Comparison of ENCODE assay signal across 8 cellular contexts in genomic region chr2:19868705-19869550, GRCh38. TPM values are rescaled to one million over a fixed set of nuclear protein-coding genes. Genes with fewer than 3 reads are reported as not detected.
A peak's percentile ranks its signal among the peaks of the same experiment; 100 is the strongest.
DNase-seq lines count a peak whose midpoint lies in the region; ATAC-seq and TF ChIP-seq lines count a peak whose summit lies in the region.

No MANE protein-coding gene starts in this region.

- intact Hi-C loops in aorta (cut with DNase I) = loop anchor here (10.0 kb wide), 4 partner anchors 754 to 1484 kb away; no protein-coding TSS in a partner anchor
- intact Hi-C loops in PC-9 (cut with micrococcal nuclease; ENCODE audit: unreplicated experiment) = no loop called here

- H3K79me2 ChIP-seq in PC-9 (ENCODE audit: low read depth) = no peaks in the 10 kb centered on the region

- no peaks in the 10 kb centered on the region for H4K20me1 ChIP-seq in PC-9 (ENCODE audit: insufficient read depth)

- no TSS peak for BruUV-seq in PC-9 (replicated peaks; lab: Mats Ljungman, UMichigan)

- no peaks in the 10 kb centered on the region for H3K36me3 Mint-ChIP-seq in activated T-cell treated with anti-CD3 and anti-CD28 coated beads, Interleukin-2, amount 50 U/mL, for 72 hours (ENCODE audit: insufficient read depth in 2 of 2)
- no peaks in the 10 kb centered on the region for H3K36me3 Mint-ChIP-seq in glutamatergic neuron (ENCODE audit: unreplicated experiment)

- ATAC-seq in GM21447 (IDR thresholded peaks at IDR 0.05; ENCODE audit: unreplicated experiment) (peak; percentile 67), aorta (ENCODE audit: low FRiP score) (peak; percentile 71)
- peak; percentile 89 to 94 for ATAC-seq in activated T-cell treated with anti-CD3 and anti-CD28 coated beads, Interleukin-2, amount 50 U/mL, for 72 hours (replicated peaks in 1 of 2)

- peak overlapping the region; percentile 39 for H3K9ac ChIP-seq in rectal smooth muscle tissue (ENCODE audit: low read length)

- H3K27ac ChIP-seq in rectal smooth muscle tissue (ENCODE audit: low read depth, low read length) (no peak overlapping the region), aorta (ENCODE audit: low read depth in 1 of 2, low read length in 2 of 2) (no peak overlapping the region), PC-9 (no peak overlapping the region)

- H3K4me3 Mint-ChIP-seq in activated T-cell treated with anti-CD3 and anti-CD28 coated beads, Interleukin-2, amount 50 U/mL, for 72 hours = peak overlapping the region; percentile 95 to 99
- H3K4me3 Mint-ChIP-seq in glutamatergic neuron (ENCODE audit: unreplicated experiment) = peak overlapping the region; percentile 85

- H3K9me3 ChIP-seq in aorta (ENCODE audit: control insufficient read depth, low read length) = no peaks in the 10 kb centered on the region
- H3K9me3 ChIP-seq in PC-9 (ENCODE audit: insufficient read depth, low read depth) = no peaks in the 10 kb centered on the region

- CTCF ChIA-PET in PC-9 (lab: Charles Lee) = no interaction called here

- TF ChIP-seq CTCF in NB4 (IDR thresholded peaks at IDR 0.05; ENCODE audit: low read depth, low read length) (no peak), glutamatergic neuron (IDR thresholded peaks at IDR 0.05; ENCODE audit: partially characterized antibody, unreplicated experiment) (no peak), PC-9 (conservative IDR thresholded peaks at IDR 0.05) (no peak)

- H3K27me3 ChIP-seq in rectal smooth muscle tissue (ENCODE audit: control insufficient read depth, insufficient read depth, low read length) = peaks cover 9% of the 10 kb centered on the region
- no peaks in the 10 kb centered on the region for H3K27me3 ChIP-seq in aorta (ENCODE audit: control insufficient read depth in 1 of 2, insufficient read depth in 2 of 2, low read length in 1 of 2)
- H3K27me3 ChIP-seq in PC-9 (ENCODE audit: insufficient read depth, low read depth) = no peaks in the 10 kb centered on the region

- H3K4me1 ChIP-seq in rectal smooth muscle tissue (ENCODE audit: control insufficient read depth, insufficient read depth, low read length) = peaks cover 2% of the 10 kb centered on the region
- no peaks in the 10 kb centered on the region for H3K4me1 ChIP-seq in aorta (ENCODE audit: control insufficient read depth in 1 of 2, insufficient read depth in 2 of 2, low read length in 2 of 2)
- H3K4me1 ChIP-seq in PC-9 (replicated peaks; ENCODE audit: insufficient read depth) = no peaks in the 10 kb centered on the region

- peaks cover 41% of the 10 kb centered on the region for H3K4me1 Mint-ChIP-seq in activated T-cell treated with anti-CD3 and anti-CD28 coated beads, Interleukin-2, amount 50 U/mL, for 72 hours (ENCODE audit: low read depth)
- peaks cover 2% of the 10 kb centered on the region for H3K4me1 Mint-ChIP-seq in glutamatergic neuron (ENCODE audit: low read depth, unreplicated experiment)

- 17 to 18% methylated on average over 50 to 51 of the region's 51 CpGs for WGBS in aorta, 2 donors

- H3K9me2 ChIP-seq in PC-9 (ENCODE audit: insufficient read depth) = no peaks in the 10 kb centered on the region

- DNase-seq in DMS153 (lab: John Stamatoyannopoulos, UW) (peak; percentile 48), NB4 (ENCODE audit: low read depth) (peak; percentile 22), glutamatergic neuron (peak; percentile 37), aorta (peak; percentile 63 to 83), PC-9 (no peak)
- DNase-seq in activated T-cell treated with anti-CD3 and anti-CD28 coated beads, Interleukin-2, amount 50 U/mL, for 72 hours = peak; percentile 65 to 75

- no peaks in the 10 kb centered on the region for H3K36me3 ChIP-seq in rectal smooth muscle tissue (ENCODE audit: control insufficient read depth, insufficient read depth, low read length)
- no peaks in the 10 kb centered on the region for H3K36me3 ChIP-seq in aorta (ENCODE audit: control insufficient read depth in 1 of 2, insufficient read depth in 2 of 2, low read length in 1 of 2)
- H3K36me3 ChIP-seq in PC-9 (ENCODE audit: low read depth) = no peaks in the 10 kb centered on the region

- no peaks in the 10 kb centered on the region for H3K27me3 Mint-ChIP-seq in activated T-cell treated with anti-CD3 and anti-CD28 coated beads, Interleukin-2, amount 50 U/mL, for 72 hours (ENCODE audit: low read depth)
- peaks cover 5% of the 10 kb centered on the region for H3K27me3 Mint-ChIP-seq in glutamatergic neuron (ENCODE audit: unreplicated experiment)

- no peaks in the 10 kb centered on the region for H3K9me3 Mint-ChIP-seq in activated T-cell treated with anti-CD3 and anti-CD28 coated beads, Interleukin-2, amount 50 U/mL, for 72 hours
- H3K9me3 Mint-ChIP-seq in glutamatergic neuron (ENCODE audit: unreplicated experiment) = no peaks in the 10 kb centered on the region

- no peaks in the 10 kb centered on the region for H3F3A ChIP-seq in PC-9 (ENCODE audit: insufficient read depth, low read depth)

- POLR2A ChIA-PET in PC-9 (lab: Charles Lee; ENCODE audit: unreplicated experiment) = no interaction called here

- H3K27ac Mint-ChIP-seq in activated T-cell treated with anti-CD3 and anti-CD28 coated beads, Interleukin-2, amount 50 U/mL, for 72 hours = peak overlapping the region; percentile 96
- H3K27ac Mint-ChIP-seq in glutamatergic neuron (ENCODE audit: unreplicated experiment) = no peak overlapping the region

- H2AFZ ChIP-seq in PC-9 = no peak overlapping the region

- TF ChIP-seq POLR2A in NB4 (IDR thresholded peaks at IDR 0.05; ENCODE audit: extremely low read depth, insufficient read length) = no peak

- H3K4me2 ChIP-seq in PC-9 = no peak overlapping the region

- no peak overlapping the region for H3K4me3 ChIP-seq in NB4 (ENCODE audit: low read depth, low read length)
- peak overlapping the region; percentile 69 for H3K4me3 ChIP-seq in rectal smooth muscle tissue (ENCODE audit: low read length)
- H3K4me3 ChIP-seq in aorta (ENCODE audit: low read length in 2 of 2) = peak overlapping the region; percentile 8 to 14
- no peak overlapping the region for H3K4me3 ChIP-seq in PC-9

RNA-seq across cellular contexts. Expression of gene TTC32, which starts 32.9 kb away (rescaled TPM):
- 10 to 100 TPM; 39.2 to 39.4 TPM for total RNA-seq in activated T-cell treated with anti-CD3 and anti-CD28 coated beads, Interleukin-2, amount 50 U/mL, for 72 hours
- 15.3 TPM for total RNA-seq in glutamatergic neuron (ENCODE audit: unreplicated experiment)
- 10 to 100 TPM; 11.4 to 17.9 TPM for total RNA-seq in aorta
- polyA plus RNA-seq in aorta = 10 to 100 TPM in 1 of 2 donors, 1 to 10 TPM in 1; 2.8 to 33.9 TPM
- 27.9 and 36.2 TPM in 2 replicates for total RNA-seq in PC-9 (2021)

Comparison
In these comparisons a context has a peak if more than half of its experiments do, and no peak if none do; other contexts are left out.
1. DNase-seq: peak in DMS153 (single experiment), NB4 (single experiment), activated T-cell treated with anti-CD3 and anti-CD28 coated beads, Interleukin-2, amount 50 U/mL, for 72 hours (2 of 2), glutamatergic neuron (single experiment) and aorta (2 of 2); none in PC-9 (0 of 2).
2. H3K4me3 ChIP-seq: peak in rectal smooth muscle tissue (single experiment) and aorta (2 of 2); none in NB4 (single experiment) and PC-9 (single experiment).
3. Peak in every context shown above with its lines, with median percentiles within 50 percentile points of each other: ATAC-seq.